ENCODE assay signal across 1 cellular context in genomic region chr1:41752514-41753170, GRCh38.
A peak's percentile ranks its signal among the peaks of the same experiment; 100 is the strongest.
TF ChIP-seq lines count a peak whose summit lies in the region.

No MANE protein-coding gene starts in this region.

TF ChIP-seq in GM12878, 131 proteins besides CTCF, POLR2A, EP300 and RAD21 (continued from another document):
- TF ChIP-seq BCL3 (IDR thresholded peaks at IDR 0.05; ENCODE audit: borderline replicate concordance, insufficient read depth, low read depth, low read length, poor library complexity, severe bottlenecking) (no peak), KAT2A (conservative IDR thresholded peaks at IDR 0.05; ENCODE audit: control insufficient read depth, low read depth, low read length) (no peak), MEF2B (IDR thresholded peaks at IDR 0.05; ENCODE audit: partially characterized antibody, poor library complexity, severe bottlenecking) (no peak), BRCA1 (IDR thresholded peaks at IDR 0.05; ENCODE audit: low read depth, low read length) (no peak), PBX3 (IDR thresholded peaks at IDR 0.05; ENCODE audit: insufficient replicate concordance, low read depth, low read length) (no peak)
- TF ChIP-seq, protein P1, sequence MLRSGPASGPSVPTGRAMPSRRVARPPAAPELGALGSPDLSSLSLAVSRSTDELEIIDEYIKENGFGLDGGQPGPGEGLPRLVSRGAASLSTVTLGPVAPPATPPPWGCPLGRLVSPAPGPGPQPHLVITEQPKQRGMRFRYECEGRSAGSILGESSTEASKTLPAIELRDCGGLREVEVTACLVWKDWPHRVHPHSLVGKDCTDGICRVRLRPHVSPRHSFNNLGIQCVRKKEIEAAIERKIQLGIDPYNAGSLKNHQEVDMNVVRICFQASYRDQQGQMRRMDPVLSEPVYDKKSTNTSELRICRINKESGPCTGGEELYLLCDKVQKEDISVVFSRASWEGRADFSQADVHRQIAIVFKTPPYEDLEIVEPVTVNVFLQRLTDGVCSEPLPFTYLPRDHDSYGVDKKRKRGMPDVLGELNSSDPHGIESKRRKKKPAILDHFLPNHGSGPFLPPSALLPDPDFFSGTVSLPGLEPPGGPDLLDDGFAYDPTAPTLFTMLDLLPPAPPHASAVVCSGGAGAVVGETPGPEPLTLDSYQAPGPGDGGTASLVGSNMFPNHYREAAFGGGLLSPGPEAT (IDR thresholded peaks at IDR 0.05; ENCODE audit: low read depth): 0 out of 2 replicates have a peak, but pooled peaks have one; percentile 2
TF ChIP-seq in GM12878: peak in this region for 8.
